Comparison of ENCODE assay signal across 17 cellular contexts in the genomic region with DNA sequence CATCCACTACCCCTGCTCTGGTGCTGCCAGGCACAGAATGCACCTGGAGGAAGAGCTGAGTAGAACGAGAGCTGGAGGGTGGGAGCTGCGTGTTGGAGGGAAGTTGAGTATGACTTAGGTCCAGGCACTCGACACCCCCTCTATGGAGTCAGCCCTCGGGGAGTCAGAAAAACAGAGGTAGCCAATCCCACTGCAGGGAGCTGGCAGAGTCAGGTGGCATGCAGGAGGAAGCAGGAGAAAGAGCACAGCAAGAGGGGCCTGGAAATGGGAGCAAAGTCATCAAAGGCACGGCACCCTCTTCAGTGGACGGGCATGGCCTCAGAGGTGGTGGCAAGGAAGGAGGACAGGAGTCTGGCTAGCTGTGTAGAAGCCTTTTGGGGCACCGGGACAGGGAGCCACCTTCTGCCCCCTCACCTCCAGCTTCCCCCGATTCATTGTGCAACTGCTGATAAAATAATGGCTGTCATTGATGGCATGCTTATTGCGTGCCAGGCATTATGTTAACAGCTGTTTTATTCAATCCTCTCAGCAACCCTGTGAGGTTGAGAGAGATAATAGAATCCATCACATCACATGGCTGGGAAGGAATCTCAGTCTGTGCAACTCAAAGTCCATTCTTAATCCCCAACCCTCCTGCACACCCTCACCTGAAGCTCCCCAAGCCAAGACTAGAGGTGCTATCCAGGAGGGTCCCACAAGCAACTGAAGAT. TPM values are rescaled to one million over a fixed set of nuclear protein-coding genes. Genes with fewer than 3 reads are reported as not detected.
DNase-seq lines count a peak whose midpoint lies in the region; ATAC-seq, FAIRE-seq and TF ChIP-seq lines count a peak whose summit lies in the region.
"Had no signal": no experiment of that assay in that cellular context is flagged by ENCODE, and none has a peak within 500 bp of the region (broad histone marks: within the 10 kb centered on the region; RNA-seq: fewer than 3 reads in every experiment).

No MANE protein-coding gene starts in this region.

- H3K9me3 Mint-ChIP-seq in effector memory CD8-positive, alpha-beta T cell, result no peaks in the 10 kb centered on the region

- H3K9ac ChIP-seq in PC-3 (ENCODE audit: low read length), result no peak overlapping the region; the same call in 1 of the 2 replicates

- ATAC-seq in PC-3, result no peak
- ATAC-seq in pancreas, result no peak
- ATAC-seq in effector memory CD8-positive, alpha-beta T cell (replicated peaks), result no peak
- no peak for ATAC-seq in GM21619 (IDR thresholded peaks at IDR 0.05; ENCODE audit: unreplicated experiment)
- ATAC-seq: gastroesophageal sphincter; stimulated activated naive CD8-positive, alpha-beta T cell treated with anti-CD3 and anti-CD28 coated beads, Interleukin-15, amount 100 ng/mL, for 72 hours had no signal

- POLR2A ChIA-PET in PC-3 (lab: Charles Lee; ENCODE audit: unreplicated experiment), result interaction anchor here (0.5 kb wide), 1 partner anchor 780 kb away, joined by 3 read pairs; no protein-coding TSS in a partner anchor

- no peak overlapping the region for H3K4me3 Mint-ChIP-seq in effector memory CD8-positive, alpha-beta T cell
- H3K4me3 Mint-ChIP-seq: activated naive CD8-positive, alpha-beta T cell; stimulated activated naive CD8-positive, alpha-beta T cell treated with anti-CD3 and anti-CD28 coated beads, Interleukin-15, amount 100 ng/mL, for 72 hours had no signal

- H3K36me3 Mint-ChIP-seq in effector memory CD8-positive, alpha-beta T cell (ENCODE audit: insufficient read depth), result no peaks in the 10 kb centered on the region
- H3K36me3 Mint-ChIP-seq: activated naive CD8-positive, alpha-beta T cell had no signal

- no peak for FAIRE-seq in pancreas (lab: Jason Lieb, UNC)

- DNase-seq in AG10803 (ENCODE audit: low read depth) (peak; percentile 52), PC-3 (no peak), foreskin melanocyte (peak; percentile 60), pancreas (no peak)
- DNase-seq in activated effector memory CD4-positive, alpha-beta T cell treated with anti-CD3 and anti-CD28 coated beads, Interleukin-2, amount 50 U/mL, for 16 hours, result no peak
- no peak for DNase-seq in stimulated activated naive CD4-positive, alpha-beta T cell (lab: John Stamatoyannopoulos, UW)
- no peak for DNase-seq in effector memory CD8-positive, alpha-beta T cell
- DNase-seq: activated CD4-positive, alpha-beta T cell treated with anti-CD3 and anti-CD28 coated beads for 48 hours; activated T-cell treated with anti-CD3 and anti-CD28 coated beads, Interleukin-2, amount 50 U/mL, for 1 hour; central memory CD4-positive, alpha-beta T cell; DMS 273 treated with DMSO at 0.1 percent for 48 hours; NK-92 treated with Interleukin-12 subunit alpha and Interleukin-12 subunit beta, amount 100 ng/mL, for 24 hours; stimulated activated naive CD8-positive, alpha-beta T cell treated with anti-CD3 and anti-CD28 coated beads, Interleukin-15, amount 100 ng/mL, for 72 hours; T1000 had no signal

- H3K4me3 ChIP-seq in AG10803 (ENCODE audit: low read length) (no peak overlapping the region), PC-3 (ENCODE audit: low read length) (no peak overlapping the region), pancreas (no peak overlapping the region)
- H3K4me3 ChIP-seq: gastroesophageal sphincter had no signal

- CTCF ChIA-PET in PC-3 (lab: Charles Lee), result no interaction called here

- no peaks in the 10 kb centered on the region for H3K79me2 ChIP-seq in PC-3 (ENCODE audit: low read length)

- H3K4me2 ChIP-seq in PC-3 (ENCODE audit: low read length), result no peak overlapping the region; the same call in 1 of the 2 replicates

- peaks cover 23% of the 10 kb centered on the region for H3K4me1 ChIP-seq in PC-3 (ENCODE audit: insufficient read depth, low read length)
- peaks cover 28 to 44% (median 28%) of the 10 kb centered on the region in 3 donors for H3K4me1 ChIP-seq in pancreas

- no peak for TF ChIP-seq CTCF in AG10803 (conservative IDR thresholded peaks at IDR 0.05; ENCODE audit: low read length)
- TF ChIP-seq CTCF in PC-3 (conservative IDR thresholded peaks at IDR 0.05; ENCODE audit: low read depth, low read length), result no peak
- no peak for TF ChIP-seq CTCF in pancreas (IDR thresholded peaks at IDR 0.05)

- no peaks in the 10 kb centered on the region for H3F3A ChIP-seq in PC-3 (ENCODE audit: low read length, unreplicated experiment)

- H3K36me3 ChIP-seq in PC-3 (ENCODE audit: low read depth, low read length), result no peaks in the 10 kb centered on the region
- H3K36me3 ChIP-seq in pancreas, result no peaks in the 10 kb centered on the region
- H3K36me3 ChIP-seq: gastroesophageal sphincter had no signal

- no TSS peak for BruUV-seq in PC-3 (replicated peaks; lab: Mats Ljungman, UMichigan)

- peaks cover 15 to 46% of the 10 kb centered on the region in 2 donors for H3K27me3 Mint-ChIP-seq in effector memory CD8-positive, alpha-beta T cell
- H3K27me3 Mint-ChIP-seq: activated naive CD8-positive, alpha-beta T cell had no signal

- H4K20me1 ChIP-seq in PC-3 (ENCODE audit: low read length), result no peaks in the 10 kb centered on the region

- no peak overlapping the region for H2AFZ ChIP-seq in PC-3 (ENCODE audit: low read length)

- H3K9me3 ChIP-seq in PC-3 (ENCODE audit: low read length) (no peaks in the 10 kb centered on the region), pancreas (no peaks in the 10 kb centered on the region)
- H3K9me3 ChIP-seq: gastroesophageal sphincter had no signal

- H3K27me3 ChIP-seq in PC-3 (ENCODE audit: low read length), result no peaks in the 10 kb centered on the region
- no peaks in the 10 kb centered on the region for H3K27me3 ChIP-seq in pancreas
- H3K27me3 ChIP-seq: gastroesophageal sphincter had no signal

- 0 out of 2 replicates have a peak overlapping the region, but pooled peaks have one; percentile 75 for H3K27ac ChIP-seq in PC-3 (ENCODE audit: low read length)
- peak overlapping the region; percentile 70 to 94 (median 90) for H3K27ac ChIP-seq in pancreas

- no peaks in the 10 kb centered on the region for H3K4me1 Mint-ChIP-seq in effector memory CD8-positive, alpha-beta T cell (ENCODE audit: low read depth in 2 of 2)
- H3K4me1 Mint-ChIP-seq: stimulated activated naive CD8-positive, alpha-beta T cell treated with anti-CD3 and anti-CD28 coated beads, Interleukin-15, amount 100 ng/mL, for 72 hours had no signal

- H3K27ac Mint-ChIP-seq in effector memory CD8-positive, alpha-beta T cell, result no peak overlapping the region
- H3K27ac Mint-ChIP-seq: activated naive CD8-positive, alpha-beta T cell; stimulated activated naive CD8-positive, alpha-beta T cell treated with anti-CD3 and anti-CD28 coated beads, Interleukin-15, amount 100 ng/mL, for 72 hours had no signal

- 81 to 86% methylated on average over 9 of the region's 9 CpGs for WGBS in pancreas, 2 donors

- intact Hi-C loops in PC-3 (cut with micrococcal nuclease) (no loop called here), pancreas (cut with DNase I) (no loop called here)

- no peaks in the 10 kb centered on the region for H3K9me2 ChIP-seq in PC-3 (replicated peaks; ENCODE audit: low read length)

RNA-seq across cellular contexts. Expression of gene C1orf198, which starts 42.0 kb away (rescaled TPM):
- total RNA-seq in PC-3 (2014; rRNA removed), result 24.5 and 24.8 TPM in 2 replicates
- 10 to 100 TPM; 17.7 to 35.3 (median 22.2) TPM for total RNA-seq in pancreas
- polyA plus RNA-seq in pancreas, result 10 to 100 TPM; 16.5 to 19.4 TPM

Comparison
In these comparisons a context has a peak if more than half of its experiments do, and no peak if none do; other contexts are left out.
1. DNase-seq: peak in AG10803 (single experiment) and foreskin melanocyte (single experiment); none in PC-3 (single experiment), pancreas (0 of 6), activated effector memory CD4-positive, alpha-beta T cell treated with anti-CD3 and anti-CD28 coated beads, Interleukin-2, amount 50 U/mL, for 16 hours (single experiment), stimulated activated naive CD4-positive, alpha-beta T cell (0 of 6) and effector memory CD8-positive, alpha-beta T cell (0 of 3).